In the genomic region with DNA sequence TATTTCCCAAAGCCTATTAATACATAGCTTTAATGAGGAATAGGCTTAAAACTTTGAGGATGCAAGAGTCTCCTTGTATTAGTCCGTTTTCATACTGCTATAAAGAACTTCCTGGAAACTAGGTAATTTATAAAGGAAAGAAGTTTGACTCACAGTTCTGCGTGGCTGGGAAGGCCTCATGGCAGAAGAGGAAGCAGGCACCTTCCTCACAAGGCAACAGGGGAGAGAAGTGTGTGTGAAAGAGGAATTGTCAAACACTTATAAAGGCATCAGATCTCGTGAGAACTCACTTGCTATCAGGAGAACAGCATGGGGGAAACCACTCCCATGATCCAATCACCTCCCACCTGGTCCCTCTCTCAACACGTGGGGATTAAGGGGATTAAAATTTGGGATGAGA, we compare ENCODE assay signal across 17 cellular contexts. TPM values are rescaled to one million over a fixed set of nuclear protein-coding genes. Genes with fewer than 3 reads are reported as not detected.
"Had no signal": no experiment of that assay in that cellular context is flagged by ENCODE, and none has a peak within 500 bp of the region (broad histone marks: within the 10 kb centered on the region; RNA-seq: fewer than 3 reads in every experiment).

No MANE protein-coding gene starts in this region.

- DNase-seq: effector CD4-positive, alpha-beta T cell; endodermal cell; foreskin melanocyte; head of caudate nucleus; hippocampal formation; naive thymus-derived CD8-positive, alpha-beta T cell; psoas muscle; retina; right lobe of liver; stimulated activated CD4-positive, alpha-beta T cell treated with anti-CD3 and anti-CD28 coated beads, Interleukin-4, amount 100 ng/mL, for 1 hour; stimulated activated CD8-positive, alpha-beta memory T cell treated with anti-CD3 and anti-CD28 coated beads, Interleukin-4, amount 100 ng/mL, for 48 hours; stimulated activated naive CD8-positive, alpha-beta T cell treated with anti-CD3 and anti-CD28 coated beads, Interleukin-15, amount 100 ng/mL, for 72 hours; testis; upper lobe of right lung had no signal

- H3K27ac Mint-ChIP-seq: endodermal cell; naive thymus-derived CD8-positive, alpha-beta T cell; stimulated activated effector memory CD8-positive, alpha-beta T cell treated with anti-CD3 and anti-CD28 coated beads, Interleukin-12 subunit alpha, Interleukin-12 subunit beta, amount 100 ng/mL, for 72 hours; stimulated activated naive CD8-positive, alpha-beta T cell treated with anti-CD3 and anti-CD28 coated beads, Interleukin-15, amount 100 ng/mL, for 72 hours had no signal

- H3K4me3 Mint-ChIP-seq: endodermal cell; naive thymus-derived CD8-positive, alpha-beta T cell; stimulated activated effector memory CD8-positive, alpha-beta T cell treated with anti-CD3 and anti-CD28 coated beads, Interleukin-12 subunit alpha, Interleukin-12 subunit beta, amount 100 ng/mL, for 72 hours; stimulated activated naive CD8-positive, alpha-beta T cell treated with anti-CD3 and anti-CD28 coated beads, Interleukin-15, amount 100 ng/mL, for 72 hours had no signal

- H3K9me3 Mint-ChIP-seq: naive thymus-derived CD8-positive, alpha-beta T cell; stimulated activated effector memory CD8-positive, alpha-beta T cell treated with anti-CD3 and anti-CD28 coated beads, Interleukin-12 subunit alpha, Interleukin-12 subunit beta, amount 100 ng/mL, for 72 hours had no signal

- H3K36me3 Mint-ChIP-seq: naive thymus-derived CD8-positive, alpha-beta T cell; stimulated activated effector memory CD8-positive, alpha-beta T cell treated with anti-CD3 and anti-CD28 coated beads, Interleukin-12 subunit alpha, Interleukin-12 subunit beta, amount 100 ng/mL, for 72 hours had no signal

- H3K4me1 Mint-ChIP-seq: stimulated activated effector memory CD8-positive, alpha-beta T cell treated with anti-CD3 and anti-CD28 coated beads, Interleukin-12 subunit alpha, Interleukin-12 subunit beta, amount 100 ng/mL, for 72 hours; stimulated activated naive CD8-positive, alpha-beta T cell treated with anti-CD3 and anti-CD28 coated beads, Interleukin-15, amount 100 ng/mL, for 72 hours had no signal

- ATAC-seq: naive thymus-derived CD8-positive, alpha-beta T cell; psoas muscle; right lobe of liver; stimulated activated effector memory CD8-positive, alpha-beta T cell treated with anti-CD3 and anti-CD28 coated beads, Interleukin-12 subunit alpha, Interleukin-12 subunit beta, amount 100 ng/mL, for 72 hours; stimulated activated naive CD8-positive, alpha-beta T cell treated with anti-CD3 and anti-CD28 coated beads, Interleukin-15, amount 100 ng/mL, for 72 hours; upper lobe of right lung had no signal

RNA-seq across cellular contexts. Expression of gene COL23A1, which starts 42.1 kb away (rescaled TPM):
- polyA plus RNA-seq: endothelial cell of umbilical vein, neural cell had no signal
